ENCODE assay signal across 8 cellular contexts in genomic region chr5:103258368-103258956, GRCh38. TPM values are rescaled to one million over a fixed set of nuclear protein-coding genes. Genes with fewer than 3 reads are reported as not detected.
A peak's percentile ranks its signal among the peaks of the same experiment; 100 is the strongest.
DNase-seq lines count a peak whose midpoint lies in the region; ATAC-seq and TF ChIP-seq lines count a peak whose summit lies in the region.

A gene with protein sequence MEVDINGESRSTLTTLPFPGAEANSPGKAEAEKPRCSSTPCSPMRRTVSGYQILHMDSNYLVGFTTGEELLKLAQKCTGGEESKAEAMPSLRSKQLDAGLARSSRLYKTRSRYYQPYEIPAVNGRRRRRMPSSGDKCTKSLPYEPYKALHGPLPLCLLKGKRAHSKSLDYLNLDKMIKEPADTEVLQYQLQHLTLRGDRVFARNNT (plus strand): TSS chr5:103258763. CDS start chr5:103275920, 17,157 bp downstream.

- peak in 1 of 2 donors; percentile 8 for TF ChIP-seq CTCF in left lung (IDR thresholded peaks at IDR 0.05)

- peaks cover 4 to 36% of the 10 kb centered on the region in 2 donors for H3K4me1 ChIP-seq in left lung

- peak; percentile 83 for ATAC-seq in GM19397 (IDR thresholded peaks at IDR 0.05; ENCODE audit: unreplicated experiment)
- peak; percentile 69 for ATAC-seq in HG03565 (IDR thresholded peaks at IDR 0.05; ENCODE audit: unreplicated experiment)
- peak; percentile 98 for ATAC-seq in left lung

- intact Hi-C loops in left lung (cut with DNase I): no loop called here

- H3K36me3 ChIP-seq in left lung: no peaks in the 10 kb centered on the region

- no peaks in the 10 kb centered on the region for H3K27me3 ChIP-seq in left lung

- H3K9me3 ChIP-seq in left lung: no peaks in the 10 kb centered on the region

- peak within 1 kb of the TSS; percentile 83 to 88 for H3K27ac ChIP-seq in left lung

- H3K4me3 ChIP-seq in left lung: peak within 1 kb of the TSS; percentile 96 to 98

- DNase-seq in CD1c-positive myeloid dendritic cell (ENCODE audit: extremely low spot score) (peak; percentile 92), NCI-H774 (lab: John Stamatoyannopoulos, UW) (peak; percentile 97), dermis blood vessel endothelial cell (peak; percentile 99), left lung (peak; percentile 99 to 100)
- peak; percentile 92 to 93 for DNase-seq in activated CD4-positive, alpha-beta T cell treated with anti-CD3 and anti-CD28 coated beads, Interleukin-2, amount 50 U/mL, for 48 hours
- DNase-seq in stimulated activated CD4-positive, alpha-beta T cell treated with anti-CD3 and anti-CD28 coated beads, Interleukin-2, amount 100 ng/mL, for 4 hours (ENCODE audit: low read depth): peak; percentile 90

RNA-seq across cellular contexts. Expression of the gene that starts here (rescaled TPM):
- 9.4 and 11.9 TPM in 2 replicates for total RNA-seq in dermis blood vessel endothelial cell
- 1 to 10 TPM; 7.0 to 8.0 TPM for total RNA-seq in left lung

Comparison
In these comparisons a context has a peak if more than half of its experiments do, and no peak if none do; other contexts are left out.
1. Peak in every context shown above with its lines: DNase-seq, ATAC-seq, H3K4me3 ChIP-seq and H3K27ac ChIP-seq.